In genomic region chr3:120487079-120487693, GRCh38 we compare ENCODE assay signal across 17 cellular contexts. TPM values are rescaled to one million over a fixed set of nuclear protein-coding genes. Genes with fewer than 3 reads are reported as not detected.
DNase-seq lines count a peak whose midpoint lies in the region; ATAC-seq and TF ChIP-seq lines count a peak whose summit lies in the region.
"Had no signal": no experiment of that assay in that cellular context is flagged by ENCODE, and none has a peak within 500 bp of the region (broad histone marks: within the 10 kb centered on the region; RNA-seq: fewer than 3 reads in every experiment).

No MANE protein-coding gene starts in this region.

- H3K4me1 ChIP-seq in heart left ventricle: peaks cover 0 to 13% (median 0%) of the 10 kb centered on the region in 12 donors
- peaks cover 19% of the 10 kb centered on the region for H3K4me1 ChIP-seq in skeletal muscle satellite cell (ENCODE audit: control insufficient read depth, insufficient read depth, low read length)
- H3K4me1 ChIP-seq: BLaER1 treated with 17β-estradiol and CSF1 and Interleukin-3, amounts not matched to agents 10 nM and 100 nM; colonic mucosa; spleen had no signal

- H3K27ac ChIP-seq in heart left ventricle: peak overlapping the region in 5 of 12 donors; percentile 28 to 71 (median 41)
- H3K27ac ChIP-seq: BLaER1 treated with 17β-estradiol and CSF1 and Interleukin-3, amounts not matched to agents 10 nM and 100 nM; colonic mucosa; spleen had no signal

- DNase-seq in GM04503 (ENCODE audit: low read depth) (peak; percentile 63), astrocyte of the hippocampus (ENCODE audit: low read depth, low spot score) (peak; percentile 71), heart left ventricle (no peak), KG1 (lab: John Stamatoyannopoulos, UW) (no peak), NCI-H2196 (lab: John Stamatoyannopoulos, UW; ENCODE audit: unreplicated experiment) (no peak)
- DNase-seq in activated CD4-positive, CD25-positive, alpha-beta regulatory T cell treated with anti-CD3 and anti-CD28 coated beads, Interleukin-2, amount 50 U/mL, for 72 hours: no peak
- DNase-seq: activated CD4-positive, alpha-beta T cell treated with anti-CD3 and anti-CD28 coated beads, Interleukin-2, amount 10 ng/mL, durations not matched to agents 24 days and 14 days; activated naive CD8-positive, alpha-beta T cell treated with anti-CD3 and anti-CD28 coated beads for 36 hours; colonic mucosa; immature natural killer cell; NCI-H187 treated with DMSO at 0.1 percent for 48 hours; NCI-H82; occipital lobe; spleen had no signal

- no peaks in the 10 kb centered on the region for H3K27me3 ChIP-seq in heart left ventricle
- H3K27me3 ChIP-seq in skeletal muscle satellite cell (ENCODE audit: control insufficient read depth, insufficient read depth, low read length): no peaks in the 10 kb centered on the region
- H3K27me3 ChIP-seq: BLaER1 treated with 17β-estradiol and CSF1 and Interleukin-3, amounts not matched to agents 10 nM and 100 nM; colonic mucosa had no signal

- intact Hi-C loops in heart left ventricle (cut with DNase I): no loop called here

- no peaks in the 10 kb centered on the region for H3K9me3 ChIP-seq in heart left ventricle
- H3K9me3 ChIP-seq in skeletal muscle satellite cell (replicated peaks; ENCODE audit: low read length): no peaks in the 10 kb centered on the region
- H3K9me3 ChIP-seq: colonic mucosa, spleen had no signal

- TF ChIP-seq CTCF in heart left ventricle (IDR thresholded peaks at IDR 0.05): no peak

- H3K9ac ChIP-seq in skeletal muscle satellite cell (ENCODE audit: low read depth, low read length): no peak overlapping the region
- H3K9ac ChIP-seq: BLaER1 treated with 17β-estradiol and CSF1 and Interleukin-3, amounts not matched to agents 10 nM and 100 nM had no signal

- H3K36me3 ChIP-seq in heart left ventricle (no peaks in the 10 kb centered on the region), skeletal muscle satellite cell (ENCODE audit: insufficient read depth, low read length) (no peaks in the 10 kb centered on the region)
- H3K36me3 ChIP-seq: BLaER1 treated with 17β-estradiol and CSF1 and Interleukin-3, amounts not matched to agents 10 nM and 100 nM; colonic mucosa; spleen had no signal

- no peak overlapping the region for H3K4me3 ChIP-seq in heart left ventricle
- no peak overlapping the region for H3K4me3 ChIP-seq in skeletal muscle satellite cell (ENCODE audit: low read length)
- H3K4me3 ChIP-seq: BLaER1 treated with 17β-estradiol and CSF1 and Interleukin-3, amounts not matched to agents 10 nM and 100 nM; colonic mucosa; spleen had no signal

- TF ChIP-seq POLR2A in heart left ventricle (IDR thresholded peaks at IDR 0.05): no peak

- ATAC-seq in heart left ventricle: peak; percentile 67 to 88 (median 80)
- ATAC-seq in esophagus mucosa: no peak

- 64 to 77% (median 74%) methylated on average over 3 of the region's 3 CpGs for WGBS in heart left ventricle, 4 donors

- H3K4me2 ChIP-seq in skeletal muscle satellite cell (ENCODE audit: low read length): peak overlapping the region; percentile 5
- H3K4me2 ChIP-seq: BLaER1 treated with 17β-estradiol and CSF1 and Interleukin-3, amounts not matched to agents 10 nM and 100 nM had no signal

RNA-seq across cellular contexts. Expression of gene FSTL1, which starts 36.4 kb away (rescaled TPM):
- 100 to 1,000 TPM; 138 to 667 (median 220) TPM for total RNA-seq in heart left ventricle
- polyA plus RNA-seq in heart left ventricle: 100 to 1,000 TPM in 1 of 2 donors, 10 to 100 TPM in 1; 43.8 to 146 TPM
- total RNA-seq in skeletal muscle satellite cell (2012; rRNA removed): 667 and 754 TPM in 2 replicates
- 15.8 TPM for total RNA-seq in esophagus mucosa

Comparison
In these comparisons a context has a peak if more than half of its experiments do, and no peak if none do; other contexts are left out.
1. DNase-seq: peak in GM04503 (single experiment) and astrocyte of the hippocampus (single experiment); none in heart left ventricle (0 of 5), KG1 (single experiment), NCI-H2196 (single experiment) and activated CD4-positive, CD25-positive, alpha-beta regulatory T cell treated with anti-CD3 and anti-CD28 coated beads, Interleukin-2, amount 50 U/mL, for 72 hours (single experiment).